ENCODE assay signal across 18 cellular contexts in genomic region chr11:75334976-75335375, GRCh38. TPM values are rescaled to one million over a fixed set of nuclear protein-coding genes. Genes with fewer than 3 reads are reported as not detected.
DNase-seq lines count a peak whose midpoint lies in the region; ATAC-seq, FAIRE-seq and TF ChIP-seq lines count a peak whose summit lies in the region.
"Had no signal": no experiment of that assay in that cellular context is flagged by ENCODE, and none has a peak within 500 bp of the region (broad histone marks: within the 10 kb centered on the region; RNA-seq: fewer than 3 reads in every experiment).

No MANE protein-coding gene starts in this region.

- no TSS peak for BruUV-seq in HepG2 (replicated peaks; lab: Mats Ljungman, UMichigan)

- no peak for TF ChIP-seq EP300 in transverse colon (IDR thresholded peaks at IDR 0.05; ENCODE audit: low read depth)
- TF ChIP-seq EP300 in HepG2 (IDR thresholded peaks at IDR 0.05; ENCODE audit: low read depth in 2 of 2, low read length in 2 of 2), result no peak
- no peak for TF ChIP-seq EP300 in HepG2 (CRISPR knock-in tag; IDR thresholded peaks at IDR 0.05; ENCODE audit: borderline replicate concordance)

- in situ Hi-C loops in transverse colon (cut with MboI; ENCODE audit: low pct_ligation_motif_present in 1 of 4, low pct_unique_long_range_greater_than_20kb in 1 of 4, low sequenced_read_pairs in 3 of 4), result loop anchor here in 2 of 4 donors (5.0 to 10.0 kb wide), 2 partner anchors 47 to 50 kb away; no protein-coding TSS in a partner anchor
- in situ Hi-C loops in HepG2 (cut with HindIII; ENCODE audit: extremely low pct_ligation_motif_present, low pct_unique_long_range_greater_than_20kb), result no loop called here

- no peaks in the 10 kb centered on the region for H3K9me3 ChIP-seq in colonic mucosa
- H3K9me3 ChIP-seq in mesodermal cell (ENCODE audit: control insufficient read depth, low read length), result no peaks in the 10 kb centered on the region
- H3K9me3 ChIP-seq in transverse colon, result no peaks in the 10 kb centered on the region
- no peaks in the 10 kb centered on the region for H3K9me3 ChIP-seq in HepG2 (ENCODE audit: low read length)
- H3K9me3 ChIP-seq: gastrocnemius medialis had no signal

- H3K4me1 ChIP-seq in colonic mucosa (peaks cover 36% of the 10 kb centered on the region), mesodermal cell (ENCODE audit: control insufficient read depth, insufficient read depth, low read length, poor library complexity, severe bottlenecking) (peaks cover 60% of the 10 kb centered on the region), transverse colon (peaks cover 63 to 84% (median 76%) of the 10 kb centered on the region in 4 donors), HepG2 (ENCODE audit: insufficient read depth, low read length) (peaks cover 39% of the 10 kb centered on the region)

- H3K79me2 ChIP-seq in HepG2 (ENCODE audit: insufficient read depth, low read length), result peaks cover 54% of the 10 kb centered on the region

- H3K9me3 Mint-ChIP-seq in activated naive CD8-positive, alpha-beta T cell (ENCODE audit: low read depth), result no peaks in the 10 kb centered on the region
- no peaks in the 10 kb centered on the region for H3K9me3 Mint-ChIP-seq in activated naive CD8-positive, alpha-beta T cell treated with anti-CD3 and anti-CD28 coated beads, Interleukin-2, amount 50 U/mL, for 24 hours

- TF ChIP-seq RAD21 in HepG2 (CRISPR knock-in tag; IDR thresholded peaks at IDR 0.05), result no peak

- H3K36me3 Mint-ChIP-seq in activated naive CD8-positive, alpha-beta T cell, result peaks cover 3% of the 10 kb centered on the region
- H3K36me3 Mint-ChIP-seq in activated naive CD8-positive, alpha-beta T cell treated with anti-CD3 and anti-CD28 coated beads, Interleukin-2, amount 50 U/mL, for 24 hours (ENCODE audit: low read depth), result peaks cover 3% of the 10 kb centered on the region

- 46 to 55% methylated on average over 11 of the region's 11 CpGs for WGBS in mesodermal cell (ENCODE audit: insufficient coverage in 2 of 2), 2 experiments
- WGBS in transverse colon (ENCODE audit: low coverage in 1 of 2), 2 donors, result 79% methylated on average over 11 of the region's 11 CpGs; no CpG with 5 or more reads in 1 of the 2 donors
- WGBS in HepG2 (ENCODE audit: low lambda C conversion rate), result 100% methylated on average over 6 of the region's 11 CpGs

- TF ChIP-seq POLR2A in transverse colon (IDR thresholded peaks at IDR 0.05) (no peak), HepG2 (IDR thresholded peaks at IDR 0.05; ENCODE audit: insufficient read depth in 1 of 2, low read depth in 2 of 2, low read length in 2 of 2) (no peak)

- no peak overlapping the region for H3K4me2 ChIP-seq in HepG2 (ENCODE audit: low read depth, low read length)

- peaks cover 40% of the 10 kb centered on the region; the same call in 1 of the 2 replicates for H4K20me1 ChIP-seq in HepG2 (ENCODE audit: insufficient read depth, low read length)

- no peak for DNase-seq in activated naive CD8-positive, alpha-beta T cell treated with anti-CD3 and anti-CD28 coated beads, Interleukin-2, amount 50 U/mL, for 24 hours
- no peak for DNase-seq in colonic mucosa
- DNase-seq in transverse colon, result no peak
- no peak for DNase-seq in HepG2 (ENCODE audit: low spot score)
- DNase-seq in HK-2 (ENCODE audit: unreplicated experiment), result no peak
- DNase-seq: activated CD8-positive, alpha-beta memory T cell treated with anti-CD3 and anti-CD28 coated beads, Interleukin-2, amount 10 ng/mL, durations not matched to agents 7 days and 5 days; activated naive CD4-positive, alpha-beta T cell; effector memory CD4-positive, alpha-beta T cell; gastrocnemius medialis; GF-D8; IMR-90; stimulated activated CD4-positive, alpha-beta T cell treated with anti-CD3 and anti-CD28 coated beads, Interleukin-2, amount 100 ng/mL, for 24 hours; WERI-Rb-1 had no signal

- intact Hi-C loops in colonic mucosa (cut with DNase I), result no loop called here
- intact Hi-C loops in transverse colon (cut with DNase I; ENCODE audit: low total_unique reads), result no loop called here
- intact Hi-C loops in HepG2 (cut with micrococcal nuclease; ENCODE audit: unreplicated experiment), result no loop called here

- H3K27ac Mint-ChIP-seq in activated naive CD8-positive, alpha-beta T cell, result peak overlapping the region; percentile 12
- no peak overlapping the region for H3K27ac Mint-ChIP-seq in activated naive CD8-positive, alpha-beta T cell treated with anti-CD3 and anti-CD28 coated beads, Interleukin-2, amount 50 U/mL, for 24 hours

- no peaks in the 10 kb centered on the region for H3K27me3 ChIP-seq in colonic mucosa
- no peaks in the 10 kb centered on the region for H3K27me3 ChIP-seq in transverse colon
- no peaks in the 10 kb centered on the region for H3K27me3 ChIP-seq in HepG2 (ENCODE audit: control insufficient read depth in 1 of 2, insufficient read depth in 2 of 2, low read length in 2 of 2)
- H3K27me3 ChIP-seq: gastrocnemius medialis had no signal

- no peak overlapping the region for H3K4me3 Mint-ChIP-seq in activated naive CD8-positive, alpha-beta T cell
- no peak overlapping the region for H3K4me3 Mint-ChIP-seq in activated naive CD8-positive, alpha-beta T cell treated with anti-CD3 and anti-CD28 coated beads, Interleukin-2, amount 50 U/mL, for 24 hours
- H3K4me3 Mint-ChIP-seq: activated CD8-positive, alpha-beta memory T cell treated with anti-CD3 and anti-CD28 coated beads, Interleukin-2, amount 10 ng/mL, durations not matched to agents 7 days and 5 days had no signal

- ATAC-seq in activated naive CD8-positive, alpha-beta T cell treated with anti-CD3 and anti-CD28 coated beads, Interleukin-2, amount 50 U/mL, for 24 hours, result no peak
- no peak for ATAC-seq in GM21576 (IDR thresholded peaks at IDR 0.05; ENCODE audit: unreplicated experiment)
- ATAC-seq in HepG2, result no peak
- ATAC-seq: activated CD8-positive, alpha-beta memory T cell treated with anti-CD3 and anti-CD28 coated beads, Interleukin-2, amount 10 ng/mL, durations not matched to agents 7 days and 5 days; gastrocnemius medialis had no signal

- no peaks in the 10 kb centered on the region for H3K36me3 ChIP-seq in colonic mucosa
- H3K36me3 ChIP-seq in mesodermal cell (ENCODE audit: control insufficient read depth, insufficient read depth, low read length), result no peaks in the 10 kb centered on the region
- no peaks in the 10 kb centered on the region for H3K36me3 ChIP-seq in transverse colon
- H3K36me3 ChIP-seq in HepG2 (replicated peaks in 1 of 2; ENCODE audit: control insufficient read depth in 1 of 2, insufficient read depth in 2 of 2, low read length in 2 of 2), result peaks cover 10% of the 10 kb centered on the region in 2 experiments; a peak in 3 of 5 replicates
- H3K36me3 ChIP-seq: gastrocnemius medialis, WERI-Rb-1 had no signal

- H3K9ac ChIP-seq in colonic mucosa (ENCODE audit: low read depth in 2 of 2, low read length in 2 of 2), result no peak overlapping the region
- H3K9ac ChIP-seq in HepG2 (ENCODE audit: insufficient read depth, low read depth, low read length), result no peak overlapping the region

- POLR2A ChIA-PET in HepG2 (lab: Yijun Ruan, JAX), result no interaction called here

- H3K4me3 ChIP-seq in colonic mucosa, result no peak overlapping the region
- no peak overlapping the region for H3K4me3 ChIP-seq in mesodermal cell (ENCODE audit: extremely low read depth, insufficient read depth, low read length, poor library complexity, severe bottlenecking)
- no peak overlapping the region for H3K4me3 ChIP-seq in transverse colon
- no peak overlapping the region for H3K4me3 ChIP-seq in HepG2 (replicated peaks in 1 of 3; ENCODE audit: insufficient read depth in 1 of 3, low read depth in 2 of 3, low read length in 3 of 3)
- H3K4me3 ChIP-seq: gastrocnemius medialis had no signal

- H2AFZ ChIP-seq in HepG2 (ENCODE audit: low read length), result no peak overlapping the region

- CTCF ChIA-PET in HepG2 (lab: Yijun Ruan, JAX; ENCODE audit: low intra/inter-chr PET ratio, low total read pairs), result no interaction called here

- FAIRE-seq in HepG2 (lab: Jason Lieb, UNC), result no peak
- FAIRE-seq: A204.1, keratinocyte had no signal

- TF ChIP-seq CTCF in colonic mucosa (IDR thresholded peaks at IDR 0.05), result no peak
- no peak for TF ChIP-seq CTCF in transverse colon (IDR thresholded peaks at IDR 0.05)
- no peak for TF ChIP-seq CTCF in HepG2 (CRISPR knock-in tag; IDR thresholded peaks at IDR 0.05)

- H3K27ac ChIP-seq in colonic mucosa (peak overlapping the region; percentile 33), mesodermal cell (ENCODE audit: low read depth, low read length, severe bottlenecking) (peak overlapping the region; percentile 41), transverse colon (peak overlapping the region; percentile 4 to 97 (median 94)), HepG2 (ENCODE audit: extremely low read length, insufficient read depth, low read length) (no peak overlapping the region)
- H3K27ac ChIP-seq: gastrocnemius medialis, WERI-Rb-1 had no signal

- H3K27me3 Mint-ChIP-seq in activated naive CD8-positive, alpha-beta T cell, result no peaks in the 10 kb centered on the region
- H3K27me3 Mint-ChIP-seq in activated naive CD8-positive, alpha-beta T cell treated with anti-CD3 and anti-CD28 coated beads, Interleukin-2, amount 50 U/mL, for 24 hours, result no peaks in the 10 kb centered on the region
- H3K27me3 Mint-ChIP-seq: activated CD8-positive, alpha-beta memory T cell treated with anti-CD3 and anti-CD28 coated beads, Interleukin-2, amount 10 ng/mL, durations not matched to agents 7 days and 5 days had no signal

- H3K4me1 Mint-ChIP-seq in activated naive CD8-positive, alpha-beta T cell (ENCODE audit: low read depth), result peaks cover 92% of the 10 kb centered on the region
- peaks cover 73% of the 10 kb centered on the region for H3K4me1 Mint-ChIP-seq in activated naive CD8-positive, alpha-beta T cell treated with anti-CD3 and anti-CD28 coated beads, Interleukin-2, amount 50 U/mL, for 24 hours

RNA-seq across cellular contexts. Expression of gene ARRB1, which starts 16.5 kb away (rescaled TPM):
- 10 to 100 TPM; 70.3 to 73.4 TPM for total RNA-seq in colonic mucosa
- 27.5 TPM for polyA plus RNA-seq in mesodermal cell (2013, experiment 1 of 2)
- polyA plus RNA-seq in mesodermal cell (2013, experiment 2 of 2), result 25.6 TPM
- total RNA-seq in transverse colon, result 10 to 100 TPM; 55.7 to 88.2 (median 78.0) TPM
- 22.5 and 25.2 TPM in 2 replicates for total RNA-seq in HepG2 (2016; rRNA removed; fragmentation: Illumina TruSeq; extraction: Trizol)
- 15.2 and 19.6 TPM in 2 replicates for total RNA-seq in HepG2 (2016; cell fraction: cytosol; rRNA removed; fragmentation: Illumina TruSeq; extraction: Trizol; ENCODE audit: low read depth)
- 21.7 and 25.0 TPM in 2 replicates for total RNA-seq in HepG2 (2016; cell fraction: insoluble cytoplasmic fraction; rRNA removed; fragmentation: Illumina TruSeq; extraction: Trizol)
- total RNA-seq in HepG2 (2016; cell fraction: membrane; rRNA removed; fragmentation: Illumina TruSeq; extraction: Trizol), result 20.4 and 20.9 TPM in 2 replicates
- 15.7 and 24.9 TPM in 2 replicates for total RNA-seq in HepG2 (2016; cell fraction: nucleus; rRNA removed; fragmentation: Illumina TruSeq; extraction: Trizol)
- 35.7 and 35.9 TPM in 2 replicates for polyA plus RNA-seq in HepG2 (2011; rRNA removed)
- polyA plus RNA-seq in HepG2 (2011; cell fraction: cytosol; rRNA removed), result 33.5 and 41.0 TPM in 2 replicates
- 50.3 and 56.4 TPM in 2 replicates for polyA plus RNA-seq in HepG2 (2011; cell fraction: nucleus; rRNA removed)
- 25.7 and 29.8 TPM in 2 replicates for polyA plus RNA-seq in HepG2 (2012)
- 19.3 and 20.1 TPM in 2 replicates for polyA plus RNA-seq in HepG2 (2016; cell fraction: cytosol; fragmentation: Illumina TruSeq; extraction: Trizol; ENCODE audit: low read depth)
- polyA plus RNA-seq in HepG2 (2016; cell fraction: insoluble cytoplasmic fraction; fragmentation: Illumina TruSeq; extraction: Trizol; ENCODE audit: low read depth), result 33.2 and 40.0 TPM in 2 replicates
- 23.0 and 27.7 TPM in 2 replicates for polyA plus RNA-seq in HepG2 (2016; cell fraction: membrane; fragmentation: Illumina TruSeq; extraction: Trizol; ENCODE audit: low read depth)
- 26.7 and 32.1 TPM in 2 replicates for polyA plus RNA-seq in HepG2 (2016; cell fraction: nucleus; fragmentation: Illumina TruSeq; extraction: Trizol; ENCODE audit: insufficient read depth, low read depth)
- polyA minus RNA-seq in HepG2 (2011; rRNA and poly(A)+ RNA removed; ENCODE audit: low replicate concordance), result 48.7 and 175 TPM in 2 replicates
- polyA minus RNA-seq in HepG2 (2011; cell fraction: cytosol; rRNA and poly(A)+ RNA removed), result 37.4 and 40.0 TPM in 2 replicates
- 68.6 and 72.2 TPM in 2 replicates for polyA minus RNA-seq in HepG2 (2011; cell fraction: nucleus; rRNA and poly(A)+ RNA removed)
